ENCODE assay signal across 17 cellular contexts in the genomic region with DNA sequence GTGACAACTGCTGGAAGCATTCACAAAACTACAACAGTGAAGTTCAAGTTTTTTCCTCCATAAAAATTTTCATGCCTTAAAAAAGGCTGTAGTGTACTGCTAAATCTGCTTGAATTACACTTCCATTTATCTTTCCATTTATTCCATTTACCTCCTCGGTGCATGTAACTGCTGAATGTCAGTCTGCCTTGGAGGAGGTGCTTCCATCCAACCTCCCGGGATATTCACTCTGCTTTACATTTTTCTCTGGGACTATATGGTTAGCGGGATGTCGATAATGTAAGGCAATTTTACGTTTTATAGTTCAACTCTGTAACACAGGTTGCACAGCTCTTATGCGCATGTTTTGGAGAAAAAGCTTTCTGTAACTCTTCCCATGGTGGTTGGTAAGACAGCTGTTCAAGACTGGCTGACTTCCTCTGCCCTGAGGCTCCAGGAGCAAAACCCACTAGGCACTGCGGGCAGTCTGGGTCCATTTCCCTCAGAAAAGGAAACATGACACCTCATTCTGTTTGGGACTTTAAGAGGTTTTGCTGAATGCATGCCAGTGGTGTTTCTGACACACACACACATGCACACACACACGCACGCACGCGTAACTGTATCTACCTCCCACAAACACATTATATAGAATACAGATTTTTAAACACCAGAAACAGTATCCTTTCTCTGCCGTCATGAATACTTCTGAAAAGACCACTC.
DNase-seq lines count a peak whose midpoint lies in the region; TF ChIP-seq lines count a peak whose summit lies in the region.
"Had no signal": no experiment of that assay in that cellular context is flagged by ENCODE, and none has a peak within 500 bp of the region (broad histone marks: within the 10 kb centered on the region; RNA-seq: fewer than 3 reads in every experiment).

No MANE protein-coding gene starts in this region.

- peaks cover 4% of the 10 kb centered on the region for H3K4me1 ChIP-seq in HAP-1
- H3K4me1 ChIP-seq: right atrium auricular region had no signal

- no peak for TF ChIP-seq CTCF in AG09319 (IDR thresholded peaks at IDR 0.05; ENCODE audit: low read depth, low read length)
- no peak for TF ChIP-seq CTCF in astrocyte of the cerebellum (IDR thresholded peaks at IDR 0.05; ENCODE audit: low read depth, low read length, missing control alignments)

- DNase-seq in AG09319 (ENCODE audit: extremely low read depth, low read depth) = peak; percentile 31
- DNase-seq in HAP-1 (ENCODE audit: low spot score in 2 of 2) = peak; percentile 47 to 65
- DNase-seq in astrocyte of the cerebellum (ENCODE audit: low read depth) = peak; percentile 19
- DNase-seq in iPS-NIHi11 (ENCODE audit: low spot score) = peak; percentile 63
- no peak for DNase-seq in SIG-M5 treated with dmso at 0.1 percent for 504 hours (lab: John Stamatoyannopoulos, UW; ENCODE audit: unreplicated experiment)
- no peak for DNase-seq in effector CD8-positive, alpha-beta T cell (lab: John Stamatoyannopoulos, UW)
- DNase-seq in T-helper 2 cell = no peak
- no peak for DNase-seq in inferior parietal cortex (ENCODE audit: extremely low spot score)
- DNase-seq: activated B cell treated with CpG ODN at 0.5 μM for 24 hours; activated CD8-positive, alpha-beta memory T cell treated with anti-CD3 and anti-CD28 coated beads for 24 hours; GF-D8; GOT3; kidney glomerular epithelial cell; NCI-H226 had no signal

- no peak overlapping the region for H3K4me3 ChIP-seq in HAP-1
- no peak overlapping the region for H3K4me3 ChIP-seq in astrocyte of the cerebellum (ENCODE audit: low read depth, low read length)
- H3K4me3 ChIP-seq: right atrium auricular region, vagina had no signal

- peaks cover 50% of the 10 kb centered on the region for H3K36me3 ChIP-seq in HAP-1 (replicated peaks)

- in situ Hi-C loops in HAP-1 (cut with MboI; ENCODE audit: low sequenced_read_pairs) = no loop called here
- in situ Hi-C loops in astrocyte of the cerebellum (cut with HindIII; ENCODE audit: low sequenced_read_pairs) = no loop called here

- H3K9me3 ChIP-seq in HAP-1 = no peaks in the 10 kb centered on the region; the same call in 1 of the 2 replicates
- H3K9me3 ChIP-seq: neutrophil, right atrium auricular region, vagina had no signal

- H3K27me3 ChIP-seq in HAP-1 (ENCODE audit: low read depth) = no peaks in the 10 kb centered on the region
- H3K27me3 ChIP-seq: neutrophil, right atrium auricular region, vagina had no signal

Comparison
In these comparisons a context has a peak if more than half of its experiments do, and no peak if none do; other contexts are left out.
1. DNase-seq: peak in AG09319 (single experiment), HAP-1 (2 of 2), astrocyte of the cerebellum (single experiment) and iPS-NIHi11 (single experiment); none in SIG-M5 treated with dmso at 0.1 percent for 504 hours (single experiment), effector CD8-positive, alpha-beta T cell (single experiment), T-helper 2 cell (0 of 5) and inferior parietal cortex (single experiment).